9 cellular contexts compared by ENCODE assay signal in genomic region chr17:66819466-66819865, GRCh38. TPM values are rescaled to one million over a fixed set of nuclear protein-coding genes. Genes with fewer than 3 reads are reported as not detected.
"Had no signal": no experiment of that assay in that cellular context is flagged by ENCODE, and none has a peak within 500 bp of the region (broad histone marks: within the 10 kb centered on the region; RNA-seq: fewer than 3 reads in every experiment).

No MANE protein-coding gene starts in this region.

- ATAC-seq: GM23338 had no signal

- H3K4me3 ChIP-seq: GM23338 had no signal

- FAIRE-seq: H1, H54, HTR-8/SVneo had no signal

- DNase-seq: H9, HCEC 1CT, KBM-7 had no signal

- H2AFZ ChIP-seq: GM23338 had no signal

- H3K4me2 ChIP-seq: GM23338 had no signal

RNA-seq across cellular contexts. Expression of gene CACNG5, which starts 15.5 kb away (rescaled TPM):
- total RNA-seq: HT-29 had no signal
- polyA plus RNA-seq: IgD-negative memory B cell had no signal
